ENCODE assay signal across 29 cellular contexts in the genomic region with DNA sequence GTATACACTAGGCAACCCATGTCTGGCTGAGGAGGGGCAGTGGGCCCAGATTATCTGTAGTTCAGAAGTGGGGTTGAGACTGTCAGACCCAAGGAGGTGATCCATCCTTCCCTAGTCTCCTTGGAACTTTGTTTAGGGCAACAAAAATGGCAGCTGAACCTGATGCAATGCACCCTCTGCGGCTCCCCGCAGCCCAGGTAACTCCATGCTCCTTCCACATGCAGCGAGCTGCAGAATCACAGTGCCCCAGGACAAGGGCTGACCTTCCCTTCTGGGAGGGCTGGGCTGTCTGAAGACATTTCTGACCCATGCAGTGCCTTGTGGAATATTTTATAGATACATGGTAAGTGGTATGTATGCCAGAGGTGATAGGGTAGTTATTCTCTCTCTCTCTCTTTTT. TPM values are rescaled to one million over a fixed set of nuclear protein-coding genes. Genes with fewer than 3 reads are reported as not detected.
"Had no signal": no experiment of that assay in that cellular context is flagged by ENCODE, and none has a peak within 500 bp of the region (broad histone marks: within the 10 kb centered on the region; RNA-seq: fewer than 3 reads in every experiment).

No MANE protein-coding gene starts in this region.

- H3K4me3 ChIP-seq: ascending aorta, cardiac muscle cell had no signal

- H3K36me3 ChIP-seq: ascending aorta, cardiac muscle cell had no signal

- DNase-seq: activated B cell treated with CpG ODN at 0.5 μM for 24 hours; activated CD4-positive, alpha-beta memory T cell treated with anti-CD3 and anti-CD28 coated beads, Interleukin-2, amount 10 ng/mL, durations not matched to agents 7 days and 5 days; activated CD4-positive, alpha-beta T cell treated with anti-CD3 and anti-CD28 coated beads for 4 hours; activated CD4-positive, alpha-beta T cell treated with anti-CD3 and anti-CD28 coated beads, Interleukin-2, amount 10 ng/mL, durations not matched to agents 24 days and 14 days; activated CD4-positive, alpha-beta T cell treated with anti-CD3 and anti-CD28 coated beads, Interleukin-2, amount 50 U/mL, for 1 hour; activated CD4-positive, alpha-beta T cell treated with anti-CD3 and anti-CD28 coated beads, Interleukin-2, amount 50 U/mL, for 4 hours; activated CD4-positive, CD25-positive, alpha-beta regulatory T cell treated with anti-CD3 and anti-CD28 coated beads, Interleukin-2, amount 50 U/mL, for 72 hours; activated CD8-positive, alpha-beta memory T cell treated with anti-CD3 and anti-CD28 coated beads for 24 hours; activated CD8-positive, alpha-beta memory T cell treated with anti-CD3 and anti-CD28 coated beads, Interleukin-2, amount 10 ng/mL, durations not matched to agents 7 days and 5 days; activated CD8-positive, alpha-beta memory T cell treated with anti-CD3 and anti-CD28 coated beads, Interleukin-2, amount 50 U/mL, for 48 hours; activated CD8-positive, alpha-beta T cell treated with anti-CD3 and anti-CD28 coated beads, Interleukin-2, amount 10 ng/mL, durations not matched to agents 7 days and 5 days; activated effector memory CD4-positive, alpha-beta T cell treated with Interleukin-2 at 50 U/mL for 16 hours; activated gamma-delta T cell; activated naive CD4-positive, alpha-beta T cell treated with anti-CD3 and anti-CD28 coated beads, Interleukin-2, amount 10 ng/mL, durations not matched to agents 7 days and 5 days; activated naive CD4-positive, alpha-beta T cell treated with Interleukin-2 at 50 U/mL for 16 hours; activated naive CD8-positive, alpha-beta T cell treated with anti-CD3 and anti-CD28 coated beads, Interleukin-2, amount 10 ng/mL, durations not matched to agents 7 days and 5 days; activated naive CD8-positive, alpha-beta T cell treated with anti-CD3 and anti-CD28 coated beads, Interleukin-2, amount 50 U/mL, for 24 hours; activated T-cell treated with anti-CD3 and anti-CD28 coated beads, Interleukin-2, amount 50 U/mL, for 24 hours; activated T-cell treated with anti-CD3 and anti-CD28 coated beads, Interleukin-2, amount 50 U/mL, for 48 hours; amygdala; anterior cingulate cortex; caudate nucleus; cerebellar nuclear complex; T-helper 1 cell; T-helper 2 cell; T-helper 9 cell had no signal

- H3K27me3 ChIP-seq: ascending aorta had no signal

- H3K9me3 ChIP-seq: ascending aorta had no signal

- H3K27ac ChIP-seq: ascending aorta, cardiac muscle cell, VCaP had no signal

- ATAC-seq: activated CD8-positive, alpha-beta memory T cell treated with anti-CD3 and anti-CD28 coated beads, Interleukin-2, amount 10 ng/mL, durations not matched to agents 7 days and 5 days; activated CD8-positive, alpha-beta T cell treated with anti-CD3 and anti-CD28 coated beads, Interleukin-2, amount 10 ng/mL, durations not matched to agents 7 days and 5 days; activated naive CD8-positive, alpha-beta T cell treated with anti-CD3 and anti-CD28 coated beads, Interleukin-2, amount 50 U/mL, for 24 hours had no signal

- H3K4me1 ChIP-seq: ascending aorta had no signal

RNA-seq across cellular contexts. Expression of a gene that starts 29.4 kb away (rescaled TPM):
- polyA plus RNA-seq: cardiac muscle cell had no signal
